In the genomic region with DNA sequence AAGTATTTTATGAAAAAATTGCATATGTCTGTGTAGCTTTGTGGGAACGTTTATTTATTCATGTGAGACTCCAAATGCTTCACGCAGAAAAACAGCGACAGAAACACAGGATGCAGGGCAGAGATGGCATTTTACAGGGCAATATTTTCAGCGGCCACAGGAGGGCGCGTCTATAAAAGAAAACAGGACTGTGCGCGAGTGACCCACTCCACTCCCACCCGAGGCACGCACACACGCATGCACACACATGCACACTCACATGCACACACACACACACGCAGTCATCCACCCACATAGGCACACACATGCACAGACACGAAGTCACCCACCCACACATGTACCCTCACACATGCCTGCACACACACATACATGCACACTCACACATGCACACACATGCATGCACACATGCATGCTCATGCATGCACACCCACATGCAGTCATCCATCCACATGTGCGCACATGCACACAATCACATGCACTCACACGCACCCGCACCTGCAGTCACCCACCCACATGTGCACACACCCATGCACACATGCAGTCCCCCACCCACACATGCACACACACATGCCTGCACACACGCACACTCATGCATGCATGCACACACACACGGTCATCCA, we compare ENCODE assay signal across 1 cellular context.
TF ChIP-seq lines count a peak whose summit lies in the region.

No MANE protein-coding gene starts in this region.

TF ChIP-seq in neural cell, 6 proteins besides CTCF, POLR2A, EP300 and RAD21 (continued from another document):
- TF ChIP-seq, protein P1, sequence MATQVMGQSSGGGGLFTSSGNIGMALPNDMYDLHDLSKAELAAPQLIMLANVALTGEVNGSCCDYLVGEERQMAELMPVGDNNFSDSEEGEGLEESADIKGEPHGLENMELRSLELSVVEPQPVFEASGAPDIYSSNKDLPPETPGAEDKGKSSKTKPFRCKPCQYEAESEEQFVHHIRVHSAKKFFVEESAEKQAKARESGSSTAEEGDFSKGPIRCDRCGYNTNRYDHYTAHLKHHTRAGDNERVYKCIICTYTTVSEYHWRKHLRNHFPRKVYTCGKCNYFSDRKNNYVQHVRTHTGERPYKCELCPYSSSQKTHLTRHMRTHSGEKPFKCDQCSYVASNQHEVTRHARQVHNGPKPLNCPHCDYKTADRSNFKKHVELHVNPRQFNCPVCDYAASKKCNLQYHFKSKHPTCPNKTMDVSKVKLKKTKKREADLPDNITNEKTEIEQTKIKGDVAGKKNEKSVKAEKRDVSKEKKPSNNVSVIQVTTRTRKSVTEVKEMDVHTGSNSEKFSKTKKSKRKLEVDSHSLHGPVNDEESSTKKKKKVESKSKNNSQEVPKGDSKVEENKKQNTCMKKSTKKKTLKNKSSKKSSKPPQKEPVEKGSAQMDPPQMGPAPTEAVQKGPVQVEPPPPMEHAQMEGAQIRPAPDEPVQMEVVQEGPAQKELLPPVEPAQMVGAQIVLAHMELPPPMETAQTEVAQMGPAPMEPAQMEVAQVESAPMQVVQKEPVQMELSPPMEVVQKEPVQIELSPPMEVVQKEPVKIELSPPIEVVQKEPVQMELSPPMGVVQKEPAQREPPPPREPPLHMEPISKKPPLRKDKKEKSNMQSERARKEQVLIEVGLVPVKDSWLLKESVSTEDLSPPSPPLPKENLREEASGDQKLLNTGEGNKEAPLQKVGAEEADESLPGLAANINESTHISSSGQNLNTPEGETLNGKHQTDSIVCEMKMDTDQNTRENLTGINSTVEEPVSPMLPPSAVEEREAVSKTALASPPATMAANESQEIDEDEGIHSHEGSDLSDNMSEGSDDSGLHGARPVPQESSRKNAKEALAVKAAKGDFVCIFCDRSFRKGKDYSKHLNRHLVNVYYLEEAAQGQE (IDR thresholded peaks at IDR 0.05; ENCODE audit: borderline replicate concordance), result no peak
- TF ChIP-seq POLR2AphosphoS5 (IDR thresholded peaks at IDR 0.05) (peak; percentile 50), SMC3 (conservative IDR thresholded peaks at IDR 0.05; ENCODE audit: poor library complexity) (peak; percentile 97), MXI1 (conservative IDR thresholded peaks at IDR 0.05; ENCODE audit: poor library complexity, severe bottlenecking) (peak; percentile 50), TAF1 (IDR thresholded peaks at IDR 0.05; ENCODE audit: low read depth) (no peak)
